ENCODE assay signal across 8 cellular contexts in the genomic region with DNA sequence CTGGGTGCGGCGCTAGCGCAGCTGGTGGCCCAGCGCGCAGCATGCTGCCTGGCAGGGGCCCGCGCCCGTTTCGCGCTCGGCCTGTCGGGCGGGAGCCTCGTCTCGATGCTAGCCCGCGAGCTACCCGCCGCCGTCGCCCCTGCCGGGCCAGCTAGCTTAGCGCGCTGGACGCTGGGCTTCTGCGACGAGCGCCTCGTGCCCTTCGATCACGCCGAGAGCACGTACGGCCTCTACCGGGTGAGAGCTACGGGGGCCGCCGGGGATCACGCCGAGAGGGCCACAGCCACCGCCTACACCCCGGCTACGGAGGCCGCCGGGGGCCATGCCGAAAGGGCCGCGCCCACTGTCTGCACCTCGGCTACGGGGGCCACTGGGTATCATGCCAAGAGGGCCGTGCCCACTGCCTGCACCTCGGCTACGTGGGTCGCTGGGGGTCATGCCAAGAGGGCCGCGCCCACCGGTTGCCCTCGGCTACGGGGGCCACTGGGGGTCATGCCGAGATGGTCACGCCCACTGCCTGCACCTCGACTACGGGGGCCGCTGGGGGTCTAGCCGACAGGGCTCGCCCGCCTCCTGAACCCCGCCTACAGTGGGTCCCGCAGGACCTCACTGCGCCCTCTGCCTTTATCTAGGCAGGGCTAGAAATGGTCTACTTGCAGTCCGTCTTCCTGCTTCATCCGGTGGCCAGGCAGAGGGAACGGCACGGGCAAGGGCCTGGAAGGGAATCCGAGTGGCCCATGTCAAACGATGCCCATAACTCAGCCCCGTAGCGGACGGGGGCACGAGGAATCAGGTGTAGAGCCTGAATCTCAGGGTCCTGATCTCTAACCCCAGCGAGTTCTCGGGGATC. TPM values are rescaled to one million over a fixed set of nuclear protein-coding genes. Genes with fewer than 3 reads are reported as not detected.
DNase-seq lines count a peak whose midpoint lies in the region; ATAC-seq and TF ChIP-seq lines count a peak whose summit lies in the region.

No MANE protein-coding gene starts in this region.

- peak overlapping the region; percentile 88 for H3K4me2 ChIP-seq in OCI-LY1 (ENCODE audit: low read length)

- H3K9ac ChIP-seq in OCI-LY1 (ENCODE audit: low read length) = peak overlapping the region; percentile 85
- H3K9ac ChIP-seq in mucosa of stomach (ENCODE audit: low read length) = peak overlapping the region; percentile 95

- H3K27me3 ChIP-seq in CD8-positive, alpha-beta T cell (ENCODE audit: insufficient read depth, low read length) = no peaks in the 10 kb centered on the region
- H3K27me3 ChIP-seq in OCI-LY1 (ENCODE audit: insufficient read depth, low read length) (no peaks in the 10 kb centered on the region), mucosa of stomach (ENCODE audit: control insufficient read depth, insufficient read depth, low read length) (no peaks in the 10 kb centered on the region)

- no peak overlapping the region for H2AFZ ChIP-seq in OCI-LY1 (ENCODE audit: low read length)

- no peaks in the 10 kb centered on the region for H4K20me1 ChIP-seq in OCI-LY1 (ENCODE audit: insufficient read depth, low read length)

- no peaks in the 10 kb centered on the region for H3K9me3 Mint-ChIP-seq in CD8-positive, alpha-beta T cell

- POLR2A ChIA-PET in CD8-positive, alpha-beta T cell (lab: Charles Lee) = interaction anchor here (0.7 to 3.1 kb wide), 14 partner anchors 11 to 221 kb away, joined by 3 to 41 read pairs (median 4); partner anchors contain the start of gene MVB12A

- no peaks in the 10 kb centered on the region for H3K27me3 Mint-ChIP-seq in CD8-positive, alpha-beta T cell (ENCODE audit: low read depth)

- no peaks in the 10 kb centered on the region for H3K79me2 ChIP-seq in OCI-LY1 (ENCODE audit: insufficient read depth, low read length)

- H3K27ac ChIP-seq in CD8-positive, alpha-beta T cell (ENCODE audit: low read depth, low read length) = peak overlapping the region; percentile 81
- H3K27ac ChIP-seq in OCI-LY1 (ENCODE audit: low read depth, low read length, poor library complexity, severe bottlenecking) = peak overlapping the region; percentile 56

- DNase-seq in CD8-positive, alpha-beta T cell = peak; percentile 77 to 96 (median 89)
- DNase-seq in activated T-cell treated with anti-CD3 and anti-CD28 coated beads for 1 hour (ENCODE audit: low read depth) = peak; percentile 73
- DNase-seq in epithelial cell of proximal tubule (ENCODE audit: low read depth) = no peak
- DNase-seq in stimulated activated CD8-positive, alpha-beta memory T cell treated with anti-CD3 and anti-CD28 coated beads, Interleukin-4, amount 100 ng/mL, for 48 hours = peak; percentile 93

- peaks cover under 1% of the 10 kb centered on the region for H3K36me3 ChIP-seq in CD8-positive, alpha-beta T cell (ENCODE audit: insufficient read depth, low read length)
- H3K36me3 ChIP-seq in OCI-LY1 (ENCODE audit: insufficient read depth, low read length) (peaks cover 13% of the 10 kb centered on the region), mucosa of stomach (ENCODE audit: control insufficient read depth, insufficient read depth, low read length) (peaks cover 1% of the 10 kb centered on the region)

- CTCF ChIA-PET in CD8-positive, alpha-beta T cell (lab: Charles Lee) = interaction anchor here (0.6 to 2.7 kb wide), 6 partner anchors 11 to 61 kb away, joined by 3 to 8 read pairs (median 6); no protein-coding TSS in a partner anchor

- H3K4me1 ChIP-seq in CD8-positive, alpha-beta T cell (ENCODE audit: insufficient read depth, low read length) = peaks cover 17% of the 10 kb centered on the region
- H3K4me1 ChIP-seq in OCI-LY1 (ENCODE audit: insufficient read depth, low read length, severe bottlenecking) (peaks cover 20% of the 10 kb centered on the region), mucosa of stomach (ENCODE audit: control insufficient read depth, insufficient read depth, low read length) (peaks cover 8% of the 10 kb centered on the region)

- peak overlapping the region; percentile 96 for H3K4me3 ChIP-seq in CD8-positive, alpha-beta T cell (ENCODE audit: low read depth, low read length)
- H3K4me3 ChIP-seq in OCI-LY1 (ENCODE audit: low read depth, low read length, poor library complexity, severe bottlenecking) (peak overlapping the region; percentile 87), epithelial cell of proximal tubule (ENCODE audit: low read depth, low read length) (peak overlapping the region; percentile 78), mucosa of stomach (ENCODE audit: low read length) (peak overlapping the region; percentile 58)

- intact Hi-C loops in CD8-positive, alpha-beta T cell (cut with DNase I, micrococcal nuclease) = loop anchor here (1.0 to 5.0 kb wide), 8 partner anchors 16 to 245 kb away; partner anchors contain the start of genes COLGALT1 (in 2 of the 2), SLC27A1 (in 2 of the 2) and BABAM1 (in 1 of the 2)

- no peaks in the 10 kb centered on the region for H3K9me3 ChIP-seq in CD8-positive, alpha-beta T cell (ENCODE audit: low read length)
- H3K9me3 ChIP-seq in OCI-LY1 (ENCODE audit: low read length) (peaks cover 11% of the 10 kb centered on the region), mucosa of stomach (ENCODE audit: control insufficient read depth, low read length) (no peaks in the 10 kb centered on the region)

- peak; percentile 83 for ATAC-seq in CD8-positive, alpha-beta T cell
- ATAC-seq in GM19372 (IDR thresholded peaks at IDR 0.05; ENCODE audit: low read depth, unreplicated experiment) (peak; percentile 50), HG03520 (IDR thresholded peaks at IDR 0.05; ENCODE audit: unreplicated experiment) (peak; percentile 55)

- H3K4me3 Mint-ChIP-seq in CD8-positive, alpha-beta T cell = peak overlapping the region; percentile 100

- peaks cover 36% of the 10 kb centered on the region for H3K4me1 Mint-ChIP-seq in CD8-positive, alpha-beta T cell (ENCODE audit: low read depth)

- peak overlapping the region; percentile 97 for H3K27ac Mint-ChIP-seq in CD8-positive, alpha-beta T cell

- no peak for TF ChIP-seq CTCF in CD8-positive, alpha-beta T cell (IDR thresholded peaks at IDR 0.05)
- peak; percentile 32; the same call in 1 of the 2 replicates for TF ChIP-seq CTCF in OCI-LY1 (IDR thresholded peaks at IDR 0.05; ENCODE audit: low read length)
- TF ChIP-seq CTCF in epithelial cell of proximal tubule (conservative IDR thresholded peaks at IDR 0.05; ENCODE audit: low read depth, low read length) = no peak

- H3K36me3 Mint-ChIP-seq in CD8-positive, alpha-beta T cell = peaks cover 15% of the 10 kb centered on the region

- H3F3A ChIP-seq in OCI-LY1 (ENCODE audit: insufficient read depth, low read length) = no peaks in the 10 kb centered on the region

- H3K9me2 ChIP-seq in OCI-LY1 (ENCODE audit: low read depth, low read length) = no peaks in the 10 kb centered on the region

RNA-seq across cellular contexts. Expression of gene PGLS, which starts 0.5 kb away (rescaled TPM):
- total RNA-seq in CD8-positive, alpha-beta T cell = 10 to 100 TPM; 34.7 TPM
- 83.6 and 123 TPM in 2 replicates for total RNA-seq in epithelial cell of proximal tubule

RNA-seq across cellular contexts. Expression of gene SLC27A1, which starts 41.6 kb away (rescaled TPM):
- 1 to 10 TPM; 8.1 to 9.4 TPM for total RNA-seq in CD8-positive, alpha-beta T cell
- 2.5 and 7.0 TPM in 2 replicates for total RNA-seq in epithelial cell of proximal tubule

RNA-seq across cellular contexts. Expression of gene COLGALT1, which starts 43.5 kb away (rescaled TPM):
- total RNA-seq in CD8-positive, alpha-beta T cell = 10 to 100 TPM; 22.7 to 26.3 TPM
- total RNA-seq in epithelial cell of proximal tubule = 83.6 and 126 TPM in 2 replicates

RNA-seq across cellular contexts. Expression of gene NXNL1, which starts 51.2 kb away (rescaled TPM):
- not detected for total RNA-seq in CD8-positive, alpha-beta T cell
- not detected in 2 replicates for total RNA-seq in epithelial cell of proximal tubule
